7 cellular contexts compared by ENCODE assay signal in genomic region chr2:32553829-32554432, GRCh38.
DNase-seq lines count a peak whose midpoint lies in the region; ATAC-seq and TF ChIP-seq lines count a peak whose summit lies in the region.

No MANE protein-coding gene starts in this region.

- no peak overlapping the region for H4K91ac ChIP-seq in neuronal stem cell (ENCODE audit: low read depth, low read length, poor library complexity)

- H3K79me1 ChIP-seq in neuronal stem cell (ENCODE audit: low read depth, low read length) = no peaks in the 10 kb centered on the region

- peak; percentile 77 for ATAC-seq in GM21360 (IDR thresholded peaks at IDR 0.05; ENCODE audit: unreplicated experiment)

- no peak overlapping the region for H3K4me2 ChIP-seq in neuronal stem cell (ENCODE audit: insufficient read depth, low read length, poor library complexity, severe bottlenecking)

- no peak overlapping the region for H2BK5ac ChIP-seq in neuronal stem cell (ENCODE audit: low read length)

- no peak overlapping the region for H3K27ac ChIP-seq in esophagus muscularis mucosa (replicated peaks in 1 of 4)
- no peak overlapping the region for H3K27ac ChIP-seq in neuronal stem cell (replicated peaks; ENCODE audit: low read length)

- H3K4me3 ChIP-seq in esophagus muscularis mucosa (no peak overlapping the region), neuronal stem cell (ENCODE audit: low read length in 2 of 2) (no peak overlapping the region)

- H3K36me3 ChIP-seq in esophagus muscularis mucosa = peaks cover 0 to 15% (median 8%) of the 10 kb centered on the region in 4 donors
- peaks cover 0 to 28% of the 10 kb centered on the region in 2 donors for H3K36me3 ChIP-seq in neuronal stem cell (replicated peaks in 1 of 2; ENCODE audit: control insufficient read depth in 2 of 2, insufficient read depth in 2 of 2, low read length in 2 of 2)

- H3K27me3 ChIP-seq in esophagus muscularis mucosa (no peaks in the 10 kb centered on the region), neuronal stem cell (ENCODE audit: control insufficient read depth in 3 of 3, insufficient read depth in 3 of 3, low read depth in 1 of 3, low read length in 3 of 3) (no peaks in the 10 kb centered on the region)

- no peak overlapping the region for H3K14ac ChIP-seq in neuronal stem cell (ENCODE audit: low read length)

- H4K8ac ChIP-seq in neuronal stem cell (ENCODE audit: low read depth, low read length) = no peak overlapping the region

- no peak overlapping the region for H3K4ac ChIP-seq in neuronal stem cell (ENCODE audit: low read length)

- no peak for TF ChIP-seq POLR2A in esophagus muscularis mucosa (IDR thresholded peaks at IDR 0.05; ENCODE audit: low read depth)

- no peak overlapping the region for H3K18ac ChIP-seq in neuronal stem cell (ENCODE audit: low read length)

- intact Hi-C loops in esophagus muscularis mucosa (cut with DNase I) = no loop called here

- no peak overlapping the region for H2AK5ac ChIP-seq in neuronal stem cell (ENCODE audit: low read depth, low read length)

- H3K9me3 ChIP-seq in esophagus muscularis mucosa (no peaks in the 10 kb centered on the region), neuronal stem cell (replicated peaks in 1 of 2; ENCODE audit: control insufficient read depth in 2 of 2, insufficient read depth in 1 of 2, low read depth in 1 of 2, low read length in 2 of 2) (no peaks in the 10 kb centered on the region)

- H3K4me1 ChIP-seq in esophagus muscularis mucosa (peaks cover 0 to 4% (median 4%) of the 10 kb centered on the region in 4 donors), neuronal stem cell (ENCODE audit: control insufficient read depth in 2 of 2, insufficient read depth in 1 of 2, low read depth in 1 of 2, low read length in 2 of 2) (peaks cover 0 to 4% of the 10 kb centered on the region in 2 donors)

- 56% methylated on average over 2 of the region's 2 CpGs for WGBS in esophagus muscularis mucosa
- no CpG with 5 or more reads among the region's 2 CpGs for WGBS in neuronal stem cell (ENCODE audit: extremely low coverage in 2 of 2, insufficient read length in 2 of 2, insufficient replicate concordance in 1 of 2), 2 donors

- peak; percentile 67 for DNase-seq in GM03348 (ENCODE audit: low spot score)
- DNase-seq in HS-5 (ENCODE audit: low read depth) = peak; percentile 19
- DNase-seq in SIG-M5 (lab: John Stamatoyannopoulos, UW) = peak; percentile 71
- DNase-seq in esophagus muscularis mucosa (ENCODE audit: extremely low spot score) = no peak
- DNase-seq in neuronal stem cell (ENCODE audit: low spot score) = peak; percentile 3
- no peak for DNase-seq in NCI-H345 treated with DMSO at 0.1 percent for 48 hours (lab: John Stamatoyannopoulos, UW; ENCODE audit: unreplicated experiment)

- H2BK120ac ChIP-seq in neuronal stem cell (ENCODE audit: low read depth, low read length) = no peak overlapping the region

- H2AFZ ChIP-seq in neuronal stem cell (ENCODE audit: low read length) = no peak overlapping the region

- no peak overlapping the region for H3K23ac ChIP-seq in neuronal stem cell (ENCODE audit: low read depth, low read length, poor library complexity)

- H2BK15ac ChIP-seq in neuronal stem cell (ENCODE audit: low read length) = no peak overlapping the region

- H2BK12ac ChIP-seq in neuronal stem cell (ENCODE audit: low read length) = no peak overlapping the region

- TF ChIP-seq CTCF in esophagus muscularis mucosa (IDR thresholded peaks at IDR 0.05) = peak; percentile 61 to 77 (median 63)

- H3K9ac ChIP-seq in neuronal stem cell (ENCODE audit: low read depth, low read length, poor library complexity) = no peak overlapping the region

- no peak for TF ChIP-seq EP300 in esophagus muscularis mucosa (IDR thresholded peaks at IDR 0.05)

Comparison
In these comparisons a context has a peak if more than half of its experiments do, and no peak if none do; other contexts are left out.
1. DNase-seq: peak in GM03348 (single experiment), HS-5 (single experiment), SIG-M5 (single experiment) and neuronal stem cell (single experiment); none in esophagus muscularis mucosa (single experiment) and NCI-H345 treated with DMSO at 0.1 percent for 48 hours (single experiment).